ENCODE assay signal across 10 cellular contexts in genomic region chr1:160789702-160790611, GRCh38. TPM values are rescaled to one million over a fixed set of nuclear protein-coding genes. Genes with fewer than 3 reads are reported as not detected.
DNase-seq lines count a peak whose midpoint lies in the region; ATAC-seq and TF ChIP-seq lines count a peak whose summit lies in the region.
"Had no signal": no experiment of that assay in that cellular context is flagged by ENCODE, and none has a peak within 500 bp of the region (broad histone marks: within the 10 kb centered on the region; RNA-seq: fewer than 3 reads in every experiment).

No MANE protein-coding gene starts in this region.

- POLR2A ChIA-PET in SK-N-SH (lab: Yijun Ruan, JAX), result no interaction called here

- WGBS in transverse colon (ENCODE audit: low coverage in 1 of 2), 2 donors, result 79% methylated on average over 13 of the region's 13 CpGs; no CpG with 5 or more reads in 1 of the 2 donors
- 36% methylated on average over 13 of the region's 13 CpGs for WGBS in SK-N-SH (ENCODE audit: low lambda C conversion rate)

- H3K4me3 ChIP-seq in transverse colon (no peak overlapping the region), SK-N-SH (ENCODE audit: low read depth in 2 of 2, low read length in 1 of 2) (no peak overlapping the region), dorsolateral prefrontal cortex (no peak overlapping the region)

- TF ChIP-seq EP300 in transverse colon (IDR thresholded peaks at IDR 0.05; ENCODE audit: low read depth) (no peak), SK-N-SH (IDR thresholded peaks at IDR 0.05; ENCODE audit: borderline replicate concordance in 1 of 2, low read depth in 1 of 2, low read length in 1 of 2) (no peak)

- intact Hi-C loops in transverse colon (cut with DNase I; ENCODE audit: low total_unique reads), result no loop called here
- intact Hi-C loops in dorsolateral prefrontal cortex (cut with DNase I), result no loop called here

- no peaks in the 10 kb centered on the region for H3K27me3 ChIP-seq in transverse colon
- no peaks in the 10 kb centered on the region for H3K27me3 ChIP-seq in SK-N-SH (ENCODE audit: insufficient read depth)
- H3K27me3 ChIP-seq in dorsolateral prefrontal cortex, result no peaks in the 10 kb centered on the region

- CTCF ChIA-PET in SK-N-SH (lab: Yijun Ruan, JAX), result no interaction called here

- H2AFZ ChIP-seq in SK-N-SH (ENCODE audit: low read depth), result no peak overlapping the region

- H3K9ac ChIP-seq in SK-N-SH, result no peak overlapping the region

- peak; percentile 71 to 73 for ATAC-seq in activated CD4-positive, CD25-positive, alpha-beta regulatory T cell treated with anti-CD3 and anti-CD28 coated beads, Interleukin-2, amount 50 U/mL, for 24 hours
- peak; percentile 90 for ATAC-seq in HG02852 (IDR thresholded peaks at IDR 0.05; ENCODE audit: unreplicated experiment)

- in situ Hi-C loops in transverse colon (cut with MboI; ENCODE audit: low pct_ligation_motif_present in 1 of 4, low pct_unique_long_range_greater_than_20kb in 1 of 4, low sequenced_read_pairs in 3 of 4), result no loop called here

- H3K4me2 ChIP-seq in SK-N-SH, result no peak overlapping the region

- no peaks in the 10 kb centered on the region for H4K20me1 ChIP-seq in SK-N-SH (ENCODE audit: insufficient read depth)

- H3F3A ChIP-seq in SK-N-SH (replicated peaks; ENCODE audit: insufficient read depth), result no peaks in the 10 kb centered on the region

- H3K36me3 ChIP-seq in transverse colon, result no peaks in the 10 kb centered on the region
- H3K36me3 ChIP-seq in SK-N-SH (replicated peaks in 1 of 2; ENCODE audit: control insufficient read depth in 1 of 2, insufficient read depth in 2 of 2, low read length in 1 of 2), result no peaks in the 10 kb centered on the region

- H3K9me3 ChIP-seq in transverse colon (no peaks in the 10 kb centered on the region), SK-N-SH (no peaks in the 10 kb centered on the region)

- no peak for DNase-seq in activated CD4-positive, CD25-positive, alpha-beta regulatory T cell treated with anti-CD3 and anti-CD28 coated beads, Interleukin-2, amount 50 U/mL, for 72 hours
- DNase-seq in NOMO-1 treated with DMSO at 0.1 percent for 48 hours (lab: John Stamatoyannopoulos, UW; ENCODE audit: unreplicated experiment) (peak; percentile 64), transverse colon (peak; percentile 42), SK-N-SH (no peak), dorsolateral prefrontal cortex (no peak), HuH-7.5 (ENCODE audit: low spot score) (no peak)

- no peak for TF ChIP-seq POLR2A in transverse colon (IDR thresholded peaks at IDR 0.05)

- no peaks in the 10 kb centered on the region for H3K4me1 ChIP-seq in transverse colon
- no peaks in the 10 kb centered on the region for H3K4me1 ChIP-seq in SK-N-SH (ENCODE audit: control insufficient read depth in 1 of 2, insufficient read depth in 2 of 2, low read depth in 1 of 2, low read length in 1 of 2)

- TF ChIP-seq CTCF in transverse colon (IDR thresholded peaks at IDR 0.05) (no peak), SK-N-SH (IDR thresholded peaks at IDR 0.05) (no peak), dorsolateral prefrontal cortex (IDR thresholded peaks at IDR 0.05 in 54 of 56, conservative IDR thresholded peaks at IDR 0.05 in 2 of 56; ENCODE audit: low read depth in 1 of 56, partially characterized antibody in 56 of 56) (no peak)

- H3K27ac ChIP-seq in transverse colon (peak overlapping the region in 2 of 4 donors; percentile 51 to 59), SK-N-SH (ENCODE audit: low read depth in 2 of 2, low read length in 1 of 2) (no peak overlapping the region), dorsolateral prefrontal cortex (no peak overlapping the region)

- no peak for TF ChIP-seq RAD21 in SK-N-SH (IDR thresholded peaks at IDR 0.05; ENCODE audit: low read length)

- no peaks in the 10 kb centered on the region for H3K9me2 ChIP-seq in SK-N-SH

- no peaks in the 10 kb centered on the region for H3K79me2 ChIP-seq in SK-N-SH (ENCODE audit: insufficient read depth)

TF ChIP-seq in SK-N-SH, 30 proteins besides CTCF, POLR2A, EP300 and RAD21 (continues in another document):
- TF ChIP-seq, protein P1, sequence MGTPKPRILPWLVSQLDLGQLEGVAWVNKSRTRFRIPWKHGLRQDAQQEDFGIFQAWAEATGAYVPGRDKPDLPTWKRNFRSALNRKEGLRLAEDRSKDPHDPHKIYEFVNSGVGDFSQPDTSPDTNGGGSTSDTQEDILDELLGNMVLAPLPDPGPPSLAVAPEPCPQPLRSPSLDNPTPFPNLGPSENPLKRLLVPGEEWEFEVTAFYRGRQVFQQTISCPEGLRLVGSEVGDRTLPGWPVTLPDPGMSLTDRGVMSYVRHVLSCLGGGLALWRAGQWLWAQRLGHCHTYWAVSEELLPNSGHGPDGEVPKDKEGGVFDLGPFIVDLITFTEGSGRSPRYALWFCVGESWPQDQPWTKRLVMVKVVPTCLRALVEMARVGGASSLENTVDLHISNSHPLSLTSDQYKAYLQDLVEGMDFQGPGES (IDR thresholded peaks at IDR 0.05; ENCODE audit: low read depth, low read length), result no peak
- TF ChIP-seq TAF1 (IDR thresholded peaks at IDR 0.05; ENCODE audit: borderline replicate concordance, low read depth, low read length) (no peak), FOSL2 (IDR thresholded peaks at IDR 0.05; ENCODE audit: borderline replicate concordance, low read depth) (no peak), RXRA (IDR thresholded peaks at IDR 0.05; ENCODE audit: borderline replicate concordance, low read depth) (no peak), NFIC (IDR thresholded peaks at IDR 0.05; ENCODE audit: borderline replicate concordance) (no peak), ELF1 (IDR thresholded peaks at IDR 0.05) (no peak), ZBTB33 (IDR thresholded peaks at IDR 0.05; ENCODE audit: borderline replicate concordance, low read depth) (no peak), USF1 (IDR thresholded peaks at IDR 0.05; ENCODE audit: borderline replicate concordance, low read depth) (no peak), REST (IDR thresholded peaks at IDR 0.05; ENCODE audit: low read depth, low read length) (no peak)
- TF ChIP-seq, protein P2, sequence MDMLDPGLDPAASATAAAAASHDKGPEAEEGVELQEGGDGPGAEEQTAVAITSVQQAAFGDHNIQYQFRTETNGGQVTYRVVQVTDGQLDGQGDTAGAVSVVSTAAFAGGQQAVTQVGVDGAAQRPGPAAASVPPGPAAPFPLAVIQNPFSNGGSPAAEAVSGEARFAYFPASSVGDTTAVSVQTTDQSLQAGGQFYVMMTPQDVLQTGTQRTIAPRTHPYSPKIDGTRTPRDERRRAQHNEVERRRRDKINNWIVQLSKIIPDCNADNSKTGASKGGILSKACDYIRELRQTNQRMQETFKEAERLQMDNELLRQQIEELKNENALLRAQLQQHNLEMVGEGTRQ (IDR thresholded peaks at IDR 0.05; ENCODE audit: borderline replicate concordance, low read depth, low read length), result no peak

RNA-seq across cellular contexts. Expression of gene LY9, which starts 6.0 kb away (rescaled TPM):
- total RNA-seq in transverse colon (1 to 10 TPM in 3 of 4 donors, under 1 TPM in 1; 0.40 to 9.4 (median 1.8) TPM), dorsolateral prefrontal cortex (1 to 10 TPM in 3 of 120 experiments, under 1 TPM in 8, not detected in 109; 0.24 to 1.1 (median 0.48) TPM)
- not detected in 2 replicates for polyA plus RNA-seq in SK-N-SH (2012; rRNA removed)
- polyA plus RNA-seq in SK-N-SH (2012; cell fraction: cytosol; rRNA removed), result not detected in 2 replicates
- polyA plus RNA-seq in SK-N-SH (2012; cell fraction: nucleus; rRNA removed), result not detected in 2 replicates
- total RNA-seq: glomerular endothelial cell, progenitor cell of endocrine pancreas had no signal

RNA-seq across cellular contexts. Expression of gene SLAMF7, which starts 50.9 kb away (rescaled TPM):
- total RNA-seq in transverse colon, result 10 to 100 TPM in 1 of 4 donors, 1 to 10 TPM in 1, under 1 TPM in 1, not detected in 1; 0.20 to 15.4 (median 2.7) TPM
- not detected in 2 replicates for polyA plus RNA-seq in SK-N-SH (2012; rRNA removed)
- polyA plus RNA-seq in SK-N-SH (2012; cell fraction: cytosol; rRNA removed), result not detected in 2 replicates
- not detected in 2 replicates for polyA plus RNA-seq in SK-N-SH (2012; cell fraction: nucleus; rRNA removed)
- 1 to 10 TPM in 1 of 120 experiments, under 1 TPM in 25, not detected in 94; 0.11 to 1.5 (median 0.38) TPM for total RNA-seq in dorsolateral prefrontal cortex
- total RNA-seq: glomerular endothelial cell, progenitor cell of endocrine pancreas had no signal

Comparison
In these comparisons a context has a peak if more than half of its experiments do, and no peak if none do; other contexts are left out.
1. DNase-seq: peak in NOMO-1 treated with DMSO at 0.1 percent for 48 hours (single experiment) and transverse colon (single experiment); none in activated CD4-positive, CD25-positive, alpha-beta regulatory T cell treated with anti-CD3 and anti-CD28 coated beads, Interleukin-2, amount 50 U/mL, for 72 hours (single experiment), SK-N-SH (single experiment), dorsolateral prefrontal cortex (0 of 10) and HuH-7.5 (single experiment).